ENCODE assay signal across 8 cellular contexts in genomic region chr11:128290106-128290840, GRCh38.
DNase-seq lines count a peak whose midpoint lies in the region; ATAC-seq and TF ChIP-seq lines count a peak whose summit lies in the region.

No MANE protein-coding gene starts in this region.

- peaks cover 0 to 5% (median 0%) of the 10 kb centered on the region in 4 donors for H3K4me1 ChIP-seq in right lobe of liver

- H3K4me3 ChIP-seq in choroid plexus epithelial cell (ENCODE audit: low read depth, low read length): no peak overlapping the region
- no peak overlapping the region for H3K4me3 ChIP-seq in right lobe of liver

- DNase-seq in AG20443 (ENCODE audit: low spot score) (peak; percentile 82), NCI-H2196 (lab: John Stamatoyannopoulos, UW; ENCODE audit: unreplicated experiment) (peak; percentile 81), choroid plexus epithelial cell (ENCODE audit: low read depth) (peak; percentile 96), right lobe of liver (peak in 2 of 3 donors; percentile 44 to 60)
- peak; percentile 69 for DNase-seq in activated CD4-positive, CD25-positive, alpha-beta regulatory T cell treated with anti-CD3 and anti-CD28 coated beads, Interleukin-2, amount 50 U/mL, for 72 hours
- DNase-seq in stimulated activated CD4-positive, alpha-beta T cell treated with anti-CD3 and anti-CD28 coated beads, TNF-alpha, amount 100 ng/mL, for 24 hours (ENCODE audit: low read depth in 3 of 3): peak; percentile 38 to 62 (median 61)

- H3K27me3 ChIP-seq in right lobe of liver: no peaks in the 10 kb centered on the region

- TF ChIP-seq CTCF in choroid plexus epithelial cell (conservative IDR thresholded peaks at IDR 0.05; ENCODE audit: low read depth, low read length) (peak; percentile 87), right lobe of liver (IDR thresholded peaks at IDR 0.05) (peak; percentile 83 to 94 (median 87))

- H3K27ac ChIP-seq in right lobe of liver: peak overlapping the region; percentile 24 to 77 (median 34)

- no peaks in the 10 kb centered on the region for H3K9me3 ChIP-seq in right lobe of liver

- WGBS in right lobe of liver (ENCODE audit: insufficient coverage, low coverage, low lambda C conversion rate, missing lambda C conversion rate): 16% methylated on average over 16 of the region's 16 CpGs

- intact Hi-C loops in right lobe of liver (cut with DNase I): loop anchor here in 1 of 2 donors (10.0 kb wide), 1 partner anchor 345 kb away; no protein-coding TSS in a partner anchor

- no peaks in the 10 kb centered on the region for H3K36me3 ChIP-seq in right lobe of liver

- peak; percentile 32 for TF ChIP-seq POLR2A in right lobe of liver (IDR thresholded peaks at IDR 0.05)

- ATAC-seq in GM18861 (IDR thresholded peaks at IDR 0.05; ENCODE audit: unreplicated experiment): peak; percentile 67
- ATAC-seq in HG03060 (IDR thresholded peaks at IDR 0.05; ENCODE audit: low read depth, unreplicated experiment): peak; percentile 83
- peak; percentile 91 to 95 (median 95) for ATAC-seq in right lobe of liver
